In genomic region chr11:73965076-73965763, GRCh38 we compare ENCODE assay signal across 12 cellular contexts. TPM values are rescaled to one million over a fixed set of nuclear protein-coding genes. Genes with fewer than 3 reads are reported as not detected.
DNase-seq lines count a peak whose midpoint lies in the region; TF ChIP-seq lines count a peak whose summit lies in the region.
"Had no signal": no experiment of that assay in that cellular context is flagged by ENCODE, and none has a peak within 500 bp of the region (broad histone marks: within the 10 kb centered on the region; RNA-seq: fewer than 3 reads in every experiment).

No MANE protein-coding gene starts in this region.

- H3K4me3 ChIP-seq in BLaER1: no peak overlapping the region
- H3K4me3 ChIP-seq: body of pancreas, heart left ventricle, testis had no signal

- H3K27me3 ChIP-seq in BLaER1: no peaks in the 10 kb centered on the region
- H3K27me3 ChIP-seq: body of pancreas, heart left ventricle, testis had no signal

- H3K27ac ChIP-seq in BLaER1: no peak overlapping the region
- H3K27ac ChIP-seq: body of pancreas, heart left ventricle, testis had no signal

- H3K4me2 ChIP-seq in BLaER1: 0 out of 2 replicates have a peak overlapping the region, but pooled peaks have one; percentile 39

- no peaks in the 10 kb centered on the region for H3K9me3 Mint-ChIP-seq in glutamatergic neuron (ENCODE audit: unreplicated experiment)
- H3K9me3 Mint-ChIP-seq: neural crest cell had no signal

- no peaks in the 10 kb centered on the region for H4K20me1 ChIP-seq in BLaER1

- H3K27ac Mint-ChIP-seq in glutamatergic neuron (ENCODE audit: unreplicated experiment): peak overlapping the region; percentile 33

- peaks cover 4% of the 10 kb centered on the region for H3K27me3 Mint-ChIP-seq in glutamatergic neuron (ENCODE audit: unreplicated experiment)

- H3K4me1 ChIP-seq in BLaER1: peaks cover 5% of the 10 kb centered on the region
- H3K4me1 ChIP-seq in ES-I3 (ENCODE audit: insufficient read depth, low read length): no peaks in the 10 kb centered on the region; the same call in 1 of the 2 replicates
- H3K4me1 ChIP-seq: body of pancreas, testis had no signal

- H3K36me3 ChIP-seq in BLaER1 (no peaks in the 10 kb centered on the region), ES-I3 (ENCODE audit: insufficient read depth, low read length) (no peaks in the 10 kb centered on the region)
- H3K36me3 ChIP-seq: heart left ventricle had no signal

- peak overlapping the region; percentile 85 for H3K4me3 Mint-ChIP-seq in glutamatergic neuron (ENCODE audit: unreplicated experiment)

- H3K9me3 ChIP-seq in BLaER1 (no peaks in the 10 kb centered on the region), ES-I3 (ENCODE audit: control insufficient read depth, insufficient read depth, low read length) (no peaks in the 10 kb centered on the region)
- H3K9me3 ChIP-seq: body of pancreas, heart left ventricle, testis had no signal

- H3K36me3 Mint-ChIP-seq in glutamatergic neuron (ENCODE audit: unreplicated experiment): peaks cover 5% of the 10 kb centered on the region

- H3K4me1 Mint-ChIP-seq in glutamatergic neuron (ENCODE audit: low read depth, unreplicated experiment): peaks cover 9% of the 10 kb centered on the region

- no peak overlapping the region for H3K9ac ChIP-seq in BLaER1
- peak overlapping the region; percentile 11; the same call in 1 of the 2 replicates for H3K9ac ChIP-seq in ES-I3 (ENCODE audit: low read depth, low read length)

- DNase-seq in NCI-H69 (lab: John Stamatoyannopoulos, UW): peak; percentile 54
- DNase-seq in glutamatergic neuron: peak; percentile 36
- no peak for DNase-seq in NCI-H1092 (lab: John Stamatoyannopoulos, UW)
- no peak for DNase-seq in glomerular visceral epithelial cell (ENCODE audit: extremely low spot score)
- no peak for DNase-seq in SK-N-DZ (ENCODE audit: low spot score)

- no peak for TF ChIP-seq CTCF in glutamatergic neuron (IDR thresholded peaks at IDR 0.05; ENCODE audit: partially characterized antibody, unreplicated experiment)

RNA-seq across cellular contexts. Expression of gene DNAJB13, which starts 14.4 kb away (rescaled TPM):
- not detected for total RNA-seq in glutamatergic neuron (ENCODE audit: unreplicated experiment)
- not detected in 2 replicates for polyA plus RNA-seq in SK-N-DZ (2014; cell fraction: cytosol; rRNA removed)
- not detected in 2 replicates for polyA plus RNA-seq in SK-N-DZ (2014; cell fraction: nucleus; rRNA removed)
- total RNA-seq: H1, heart left ventricle had no signal

RNA-seq across cellular contexts. Expression of gene UCP2, which starts 17.4 kb away (rescaled TPM):
- total RNA-seq in glutamatergic neuron (ENCODE audit: unreplicated experiment): 91.1 TPM
- polyA plus RNA-seq in SK-N-DZ (2014; cell fraction: cytosol; rRNA removed): 25.3 and 28.3 TPM in 2 replicates
- 13.8 and 27.2 TPM in 2 replicates for polyA plus RNA-seq in SK-N-DZ (2014; cell fraction: nucleus; rRNA removed)

RNA-seq across cellular contexts. Expression of gene UCP3, which starts 43.7 kb away (rescaled TPM):
- total RNA-seq in glutamatergic neuron (ENCODE audit: unreplicated experiment): 7.6 TPM
- polyA plus RNA-seq in SK-N-DZ (2014; cell fraction: cytosol; rRNA removed): 0.23 and 0.51 TPM in 2 replicates
- polyA plus RNA-seq in SK-N-DZ (2014; cell fraction: nucleus; rRNA removed): 3.2 and 8.2 TPM in 2 replicates

Comparison
In these comparisons a context has a peak if more than half of its experiments do, and no peak if none do; other contexts are left out.
1. DNase-seq: peak in NCI-H69 (single experiment) and glutamatergic neuron (single experiment); none in NCI-H1092 (single experiment), glomerular visceral epithelial cell (single experiment) and SK-N-DZ (single experiment).